Comparison of ENCODE assay signal across 14 cellular contexts in the genomic region with DNA sequence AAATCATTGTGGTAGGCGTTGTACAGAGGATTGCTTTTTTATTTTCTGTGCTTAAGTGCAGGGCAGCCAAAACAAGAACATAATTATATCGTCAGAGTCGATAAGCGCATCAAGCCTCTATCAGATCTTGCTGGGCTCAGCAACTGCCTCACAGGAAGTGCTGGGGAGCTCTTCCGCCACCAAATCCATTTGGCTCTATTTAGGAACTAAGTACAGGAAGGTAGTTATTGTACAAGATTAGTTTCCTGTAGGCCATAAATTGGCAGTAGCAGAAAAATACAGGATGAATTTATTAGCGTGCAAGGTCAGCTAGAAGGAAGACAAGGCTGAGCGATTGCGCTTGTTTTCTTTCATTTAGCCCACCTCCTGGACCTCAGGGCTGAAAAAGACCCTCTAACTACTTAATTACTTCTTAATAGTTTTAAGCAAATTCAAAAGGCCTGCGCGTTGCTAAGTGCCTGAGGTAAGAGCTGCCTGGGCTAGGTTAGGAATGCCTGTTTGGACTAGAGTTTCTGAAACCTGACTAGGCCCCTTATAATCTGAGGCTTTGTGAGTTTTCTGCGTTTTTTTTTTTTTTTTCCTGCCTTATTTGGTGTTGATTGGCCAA.
DNase-seq lines count a peak whose midpoint lies in the region; ATAC-seq and TF ChIP-seq lines count a peak whose summit lies in the region.
"Had no signal": no experiment of that assay in that cellular context is flagged by ENCODE, and none has a peak within 500 bp of the region (broad histone marks: within the 10 kb centered on the region; RNA-seq: fewer than 3 reads in every experiment).

No MANE protein-coding gene starts in this region.

- no peak for TF ChIP-seq CTCF in heart right ventricle (IDR thresholded peaks at IDR 0.05)
- no peak for TF ChIP-seq CTCF in esophagus muscularis mucosa (IDR thresholded peaks at IDR 0.05)
- TF ChIP-seq CTCF in upper lobe of right lung (IDR thresholded peaks at IDR 0.05) = no peak

- intact Hi-C loops in heart right ventricle (cut with DNase I) (no loop called here), Right ventricle myocardium inferior (cut with DNase I) (no loop called here), esophagus muscularis mucosa (cut with DNase I) (no loop called here), upper lobe of right lung (cut with DNase I) (no loop called here)

- no peak overlapping the region for H3K4me3 ChIP-seq in heart right ventricle
- H3K4me3 ChIP-seq in esophagus muscularis mucosa = no peak overlapping the region
- H3K4me3 ChIP-seq in upper lobe of right lung = no peak overlapping the region
- H3K4me3 ChIP-seq: lung, pancreas had no signal

- no peak for TF ChIP-seq POLR2A in esophagus muscularis mucosa (IDR thresholded peaks at IDR 0.05; ENCODE audit: low read depth)

- WGBS in heart right ventricle, 2 donors = 54 to 67% methylated on average over 11 of the region's 11 CpGs
- 80% methylated on average over 11 of the region's 11 CpGs for WGBS in esophagus muscularis mucosa

- H3K36me3 ChIP-seq in heart right ventricle = no peaks in the 10 kb centered on the region
- H3K36me3 ChIP-seq in esophagus muscularis mucosa = no peaks in the 10 kb centered on the region
- no peaks in the 10 kb centered on the region for H3K36me3 ChIP-seq in upper lobe of right lung
- H3K36me3 ChIP-seq: pancreas had no signal

- no peaks in the 10 kb centered on the region for H3K9me3 ChIP-seq in heart right ventricle
- no peaks in the 10 kb centered on the region for H3K9me3 ChIP-seq in esophagus muscularis mucosa
- no peaks in the 10 kb centered on the region for H3K9me3 ChIP-seq in upper lobe of right lung
- H3K9me3 ChIP-seq: pancreas had no signal

- no peak for TF ChIP-seq EP300 in esophagus muscularis mucosa (IDR thresholded peaks at IDR 0.05)

- H3K4me1 ChIP-seq in heart right ventricle (peaks cover 0 to 18% (median 10%) of the 10 kb centered on the region in 9 donors), esophagus muscularis mucosa (peaks cover 0 to 3% (median 1%) of the 10 kb centered on the region in 4 donors), upper lobe of right lung (no peaks in the 10 kb centered on the region)
- H3K4me1 ChIP-seq: pancreas had no signal

- DNase-seq in heart right ventricle (no peak), Right ventricle myocardium inferior (ENCODE audit: missing footprints) (no peak), SK-N-DZ (ENCODE audit: low spot score) (peak; percentile 52), esophagus muscularis mucosa (ENCODE audit: extremely low spot score) (peak; percentile 39), upper lobe of right lung (no peak), cerebellar cortex (ENCODE audit: low spot score) (no peak)
- DNase-seq: activated naive CD4-positive, alpha-beta T cell treated with anti-CD3 and anti-CD28 coated beads, Interleukin-2, amount 10 ng/mL, durations not matched to agents 7 days and 5 days; caudate nucleus; hypothalamus; pancreas had no signal

- H3K27me3 ChIP-seq in heart right ventricle (peaks cover 0 to 61% (median 47%) of the 10 kb centered on the region in 7 donors), esophagus muscularis mucosa (peaks cover 0 to 5% (median 0%) of the 10 kb centered on the region in 4 donors), upper lobe of right lung (no peaks in the 10 kb centered on the region)
- H3K27me3 ChIP-seq: pancreas had no signal

- no peak overlapping the region for H3K27ac ChIP-seq in heart right ventricle
- peak overlapping the region in 1 of 4 donors; percentile 19 for H3K27ac ChIP-seq in esophagus muscularis mucosa (replicated peaks in 1 of 4)
- H3K27ac ChIP-seq in upper lobe of right lung = no peak overlapping the region
- H3K27ac ChIP-seq: KMS-11 had no signal

- ATAC-seq in heart right ventricle (peak in 5 of 8 donors; percentile 34 to 67 (median 56)), Right ventricle myocardium inferior (no peak), upper lobe of right lung (peak; percentile 38), GM21381 (IDR thresholded peaks at IDR 0.05; ENCODE audit: unreplicated experiment) (no peak), GM19397 (IDR thresholded peaks at IDR 0.05; ENCODE audit: unreplicated experiment) (no peak)

Comparison
In these comparisons a context has a peak if more than half of its experiments do, and no peak if none do; other contexts are left out.
1. ATAC-seq: peak in heart right ventricle (5 of 8) and upper lobe of right lung (single experiment); none in Right ventricle myocardium inferior (single experiment), GM21381 (single experiment) and GM19397 (single experiment).
2. DNase-seq: peak in SK-N-DZ (single experiment) and esophagus muscularis mucosa (single experiment); none in heart right ventricle (0 of 2), Right ventricle myocardium inferior (single experiment), upper lobe of right lung (single experiment) and cerebellar cortex (single experiment).